14 cellular contexts compared by ENCODE assay signal in the genomic region with DNA sequence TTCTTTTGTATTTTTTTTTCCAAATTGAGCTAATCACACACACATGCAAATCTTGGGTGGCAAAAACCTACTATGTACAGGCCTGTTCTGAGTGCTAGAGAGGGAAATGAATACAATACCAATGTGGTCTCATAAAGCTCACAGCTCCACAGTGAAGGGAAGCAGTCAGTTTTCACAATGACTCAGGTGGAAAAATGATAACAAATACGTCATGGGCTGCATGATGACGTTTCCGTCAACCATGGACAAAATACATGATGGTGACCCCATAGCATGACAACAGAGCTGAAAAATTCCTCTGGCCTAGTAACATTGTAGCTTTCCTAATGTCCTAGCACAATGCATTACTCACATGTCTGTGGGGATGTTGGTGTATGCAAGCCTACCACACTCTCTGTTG.
DNase-seq lines count a peak whose midpoint lies in the region; ATAC-seq and TF ChIP-seq lines count a peak whose summit lies in the region.
"Had no signal": no experiment of that assay in that cellular context is flagged by ENCODE, and none has a peak within 500 bp of the region (broad histone marks: within the 10 kb centered on the region; RNA-seq: fewer than 3 reads in every experiment).

No MANE protein-coding gene starts in this region.

- H3K27ac ChIP-seq in SJSA1 = 0 out of 2 replicates have a peak overlapping the region, but pooled peaks have one; percentile 41
- H3K27ac ChIP-seq: A549 had no signal

- H3K27ac Mint-ChIP-seq in progenitor cell of endocrine pancreas = no peak overlapping the region
- H3K27ac Mint-ChIP-seq: activated CD4-positive, alpha-beta memory T cell treated with anti-CD3 and anti-CD28 coated beads for 36 hours had no signal

- H3K9me3 ChIP-seq in SJSA1 (replicated peaks) = no peaks in the 10 kb centered on the region
- H3K9me3 ChIP-seq: A549, SK-N-SH had no signal

- H3K27me3 Mint-ChIP-seq in progenitor cell of endocrine pancreas = no peaks in the 10 kb centered on the region

- no peaks in the 10 kb centered on the region for H3K36me3 ChIP-seq in SJSA1

- H3K4me3 ChIP-seq in SJSA1 = no peak overlapping the region
- H3K4me3 ChIP-seq: A549 had no signal

- H3K27me3 ChIP-seq in SJSA1 (replicated peaks) = no peaks in the 10 kb centered on the region

- TF ChIP-seq CTCF in progenitor cell of endocrine pancreas (IDR thresholded peaks at IDR 0.05; ENCODE audit: unreplicated experiment) = no peak

- H3K36me3 Mint-ChIP-seq in progenitor cell of endocrine pancreas (ENCODE audit: insufficient read depth) = no peaks in the 10 kb centered on the region
- H3K36me3 Mint-ChIP-seq: activated CD4-positive, alpha-beta memory T cell treated with anti-CD3 and anti-CD28 coated beads for 36 hours had no signal

- peaks cover 3% of the 10 kb centered on the region for H3K9me3 Mint-ChIP-seq in progenitor cell of endocrine pancreas (ENCODE audit: low read depth)

- in situ Hi-C loops in Caki2 (cut with HindIII; ENCODE audit: low pct_unique_long_range_greater_than_20kb, low sequenced_read_pairs) = no loop called here

- H3K4me1 ChIP-seq in SJSA1 (replicated peaks) = peaks cover 15% of the 10 kb centered on the region
- H3K4me1 ChIP-seq: A549 had no signal

- peak; percentile 57 for DNase-seq in Caki2 (ENCODE audit: low read depth)
- DNase-seq in SJSA1 (ENCODE audit: low read depth in 1 of 2, low spot score in 2 of 2) = peak in 1 of 2 experiments; percentile 21
- no peak for DNase-seq in DMS114 treated with DMSO at 0.1 percent for 48 hours (lab: John Stamatoyannopoulos, UW; ENCODE audit: unreplicated experiment)
- DNase-seq in mesenteric fat pad (ENCODE audit: low spot score) = no peak
- no peak for DNase-seq in progenitor cell of endocrine pancreas (ENCODE audit: low spot score, unreplicated experiment)
- DNase-seq: activated CD4-positive, alpha-beta memory T cell treated with anti-CD3 and anti-CD28 coated beads for 36 hours; islet precursor cell; NCI-H2227 treated with DMSO at 0.1 percent for 48 hours; SK-N-SH; stimulated activated naive CD4-positive, alpha-beta T cell had no signal

- H3K4me3 Mint-ChIP-seq in progenitor cell of endocrine pancreas (ENCODE audit: low read depth) = no peak overlapping the region
- H3K4me3 Mint-ChIP-seq: activated CD4-positive, alpha-beta memory T cell treated with anti-CD3 and anti-CD28 coated beads for 36 hours had no signal

- no peaks in the 10 kb centered on the region for H3K4me1 Mint-ChIP-seq in progenitor cell of endocrine pancreas (ENCODE audit: low read depth)

- ATAC-seq in GM19372 (IDR thresholded peaks at IDR 0.05; ENCODE audit: low read depth, unreplicated experiment) (peak; percentile 56), HG03103 (IDR thresholded peaks at IDR 0.05; ENCODE audit: low read depth, unreplicated experiment) (peak; percentile 40), HG02852 (IDR thresholded peaks at IDR 0.05; ENCODE audit: unreplicated experiment) (no peak)
- ATAC-seq: A549 had no signal
